19 cellular contexts compared by ENCODE assay signal in genomic region chr20:47678536-47678935, GRCh38.
DNase-seq lines count a peak whose midpoint lies in the region; ATAC-seq and TF ChIP-seq lines count a peak whose summit lies in the region.
"Had no signal": no experiment of that assay in that cellular context is flagged by ENCODE, and none has a peak within 500 bp of the region (broad histone marks: within the 10 kb centered on the region; RNA-seq: fewer than 3 reads in every experiment).

No MANE protein-coding gene starts in this region.

- H2BK5ac ChIP-seq in neuronal stem cell (ENCODE audit: low read length), result peak overlapping the region; percentile 19

- no peaks in the 10 kb centered on the region for H3K9me3 Mint-ChIP-seq in Caco-2 (ENCODE audit: unreplicated experiment)
- H3K9me3 Mint-ChIP-seq in dendritic cell treated with granulocyte-macrophage colony-stimulating factor and Interleukin-4, amounts not matched to agents 40 ng/mL and 50 ng/mL, for 4 days, result no peaks in the 10 kb centered on the region
- H3K9me3 Mint-ChIP-seq: CD4-positive, CD25-positive, alpha-beta regulatory T cell; CD8-positive, alpha-beta T cell; HFFc6 had no signal

- peaks cover 6% of the 10 kb centered on the region for H3K36me3 Mint-ChIP-seq in Caco-2 (ENCODE audit: insufficient read depth, unreplicated experiment)
- H3K36me3 Mint-ChIP-seq in dendritic cell treated with granulocyte-macrophage colony-stimulating factor and Interleukin-4, amounts not matched to agents 40 ng/mL and 50 ng/mL, for 4 days (ENCODE audit: low read depth), result peaks cover 100% of the 10 kb centered on the region
- H3K36me3 Mint-ChIP-seq: CD4-positive, CD25-positive, alpha-beta regulatory T cell; CD8-positive, alpha-beta T cell had no signal

- BruUV-seq in Caco-2 (replicated peaks; lab: Mats Ljungman, UMichigan), result no TSS peak

- H3K27me3 ChIP-seq in Caco-2 (replicated peaks; ENCODE audit: control insufficient read depth, insufficient read depth, low read length) (no peaks in the 10 kb centered on the region), neuronal stem cell (ENCODE audit: control insufficient read depth in 3 of 3, insufficient read depth in 3 of 3, low read depth in 1 of 3, low read length in 3 of 3) (no peaks in the 10 kb centered on the region)
- H3K27me3 ChIP-seq: BLaER1 had no signal

- POLR2A ChIA-PET in Caco-2 (lab: Charles Lee), result no interaction called here

- H2AFZ ChIP-seq in neuronal stem cell (ENCODE audit: low read length), result no peak overlapping the region

- H4K8ac ChIP-seq in neuronal stem cell (ENCODE audit: low read depth, low read length), result no peak overlapping the region

- peak overlapping the region; percentile 34 for H2AK5ac ChIP-seq in neuronal stem cell (ENCODE audit: low read depth, low read length)

- H3K9ac ChIP-seq in neuronal stem cell (ENCODE audit: low read depth, low read length, poor library complexity), result peak overlapping the region; percentile 53
- H3K9ac ChIP-seq: BLaER1 had no signal

- peak overlapping the region; percentile 15 for H3K18ac ChIP-seq in neuronal stem cell (ENCODE audit: low read length)

- H3K4me1 ChIP-seq in Caco-2 (peaks cover 27% of the 10 kb centered on the region), neuronal stem cell (ENCODE audit: control insufficient read depth in 2 of 2, insufficient read depth in 1 of 2, low read depth in 1 of 2, low read length in 2 of 2) (no peaks in the 10 kb centered on the region)
- H3K4me1 ChIP-seq: HAP-1 had no signal

- no peak overlapping the region for H3K4me2 ChIP-seq in neuronal stem cell (ENCODE audit: insufficient read depth, low read length, poor library complexity, severe bottlenecking)

- peak overlapping the region; percentile 31 for H3K27ac Mint-ChIP-seq in Caco-2 (ENCODE audit: unreplicated experiment)
- peak overlapping the region; percentile 62 for H3K27ac Mint-ChIP-seq in dendritic cell treated with granulocyte-macrophage colony-stimulating factor and Interleukin-4, amounts not matched to agents 40 ng/mL and 50 ng/mL, for 4 days
- H3K27ac Mint-ChIP-seq: B cell; CD8-positive, alpha-beta T cell; HFFc6 had no signal

- no CpG with 5 or more reads among the region's 17 CpGs for WGBS in neuronal stem cell (ENCODE audit: extremely low coverage in 2 of 2, insufficient read length in 2 of 2, insufficient replicate concordance in 1 of 2), 2 donors

- H3K27me3 Mint-ChIP-seq in Caco-2 (ENCODE audit: insufficient read depth, unreplicated experiment), result no peaks in the 10 kb centered on the region
- no peaks in the 10 kb centered on the region for H3K27me3 Mint-ChIP-seq in dendritic cell treated with granulocyte-macrophage colony-stimulating factor and Interleukin-4, amounts not matched to agents 40 ng/mL and 50 ng/mL, for 4 days

- no peak overlapping the region for H4K91ac ChIP-seq in neuronal stem cell (ENCODE audit: low read depth, low read length, poor library complexity)

- no peaks in the 10 kb centered on the region for H3K79me1 ChIP-seq in neuronal stem cell (ENCODE audit: low read depth, low read length)

- H3K27ac ChIP-seq in neuronal stem cell (replicated peaks; ENCODE audit: low read length), result no peak overlapping the region
- H3K27ac ChIP-seq: 22Rv1, BLaER1, C4-2B had no signal

- H3K36me3 ChIP-seq in Caco-2 (ENCODE audit: control insufficient read depth, insufficient read depth, low read length), result no peaks in the 10 kb centered on the region
- H3K36me3 ChIP-seq in neuronal stem cell (replicated peaks in 1 of 2; ENCODE audit: control insufficient read depth in 2 of 2, insufficient read depth in 2 of 2, low read length in 2 of 2), result peaks cover 5 to 21% of the 10 kb centered on the region in 2 donors
- H3K36me3 ChIP-seq: BLaER1, HAP-1 had no signal

- no peak overlapping the region for H3K4ac ChIP-seq in neuronal stem cell (ENCODE audit: low read length)

- TF ChIP-seq CTCF in Caco-2 (IDR thresholded peaks at IDR 0.05; ENCODE audit: insufficient read depth in 1 of 2, low read depth in 1 of 2, low read length in 1 of 2, severe bottlenecking in 1 of 2, unreplicated experiment in 1 of 2), result no peak

- peak overlapping the region; percentile 33 for H2BK12ac ChIP-seq in neuronal stem cell (ENCODE audit: low read length)

- H3K23ac ChIP-seq in neuronal stem cell (ENCODE audit: low read depth, low read length, poor library complexity), result no peak overlapping the region

- no peak overlapping the region for H3K14ac ChIP-seq in neuronal stem cell (ENCODE audit: low read length)

- H3K4me3 ChIP-seq in Caco-2 (ENCODE audit: low read depth, low read length) (no peak overlapping the region), neuronal stem cell (ENCODE audit: low read length in 2 of 2) (no peak overlapping the region)
- H3K4me3 ChIP-seq: BLaER1, HAP-1 had no signal

- H3K4me1 Mint-ChIP-seq in Caco-2 (ENCODE audit: low read depth, unreplicated experiment), result no peaks in the 10 kb centered on the region
- peaks cover 28% of the 10 kb centered on the region for H3K4me1 Mint-ChIP-seq in dendritic cell treated with granulocyte-macrophage colony-stimulating factor and Interleukin-4, amounts not matched to agents 40 ng/mL and 50 ng/mL, for 4 days (ENCODE audit: low read depth)

- intact Hi-C loops in Caco-2 (cut with micrococcal nuclease; ENCODE audit: unreplicated experiment), result loop anchor here (1.0 kb wide), 4 partner anchors 34 to 943 kb away; no protein-coding TSS in a partner anchor
- intact Hi-C loops in dendritic cell treated with granulocyte-macrophage colony-stimulating factor and Interleukin-4, amounts not matched to agents 40 ng/mL and 50 ng/mL, for 4 days (cut with micrococcal nuclease), result loop anchor here (5.0 kb wide), 1 partner anchor 944 kb away; no protein-coding TSS in a partner anchor

- H3K9me3 ChIP-seq in Caco-2, result no peaks in the 10 kb centered on the region
- no peaks in the 10 kb centered on the region for H3K9me3 ChIP-seq in neuronal stem cell (replicated peaks in 1 of 2; ENCODE audit: control insufficient read depth in 2 of 2, insufficient read depth in 1 of 2, low read depth in 1 of 2, low read length in 2 of 2)
- H3K9me3 ChIP-seq: BLaER1, HAP-1 had no signal

- peak; percentile 47 for DNase-seq in activated CD8-positive, alpha-beta memory T cell treated with anti-CD3 and anti-CD28 coated beads, Interleukin-2, amount 50 U/mL, for 48 hours
- DNase-seq in activated CD8-positive, alpha-beta memory T cell treated with anti-CD3 and anti-CD28 coated beads, Interleukin-2, amount 50 U/mL, for 4 hours, result no peak
- no peak for DNase-seq in Caco-2
- no peak for DNase-seq in neuronal stem cell (ENCODE audit: low spot score)
- no peak for DNase-seq in stimulated activated naive CD8-positive, alpha-beta T cell treated with anti-CD3 and anti-CD28 coated beads, Interleukin-15, Interleukin-2, amounts not matched to agents 100 U/mL and 50 U/mL, for 24 hours
- no peak for DNase-seq in Kasumi-1 (lab: John Stamatoyannopoulos, UW)
- DNase-seq: DMS 273 treated with DMSO at 0.1 percent for 48 hours, GDM1, GOT3, HFFc6 had no signal

- H2BK120ac ChIP-seq in neuronal stem cell (ENCODE audit: low read depth, low read length), result no peak overlapping the region

- H2BK15ac ChIP-seq in neuronal stem cell (ENCODE audit: low read length), result no peak overlapping the region

- no peak for ATAC-seq in stimulated activated naive CD8-positive, alpha-beta T cell treated with anti-CD3 and anti-CD28 coated beads, Interleukin-15, Interleukin-2, amounts not matched to agents 100 U/mL and 50 U/mL, for 24 hours
- ATAC-seq in GM21737 (IDR thresholded peaks at IDR 0.05; ENCODE audit: unreplicated experiment), result no peak

- no peak overlapping the region for H3K4me3 Mint-ChIP-seq in Caco-2 (ENCODE audit: unreplicated experiment)
- no peak overlapping the region for H3K4me3 Mint-ChIP-seq in dendritic cell treated with granulocyte-macrophage colony-stimulating factor and Interleukin-4, amounts not matched to agents 40 ng/mL and 50 ng/mL, for 4 days
- H3K4me3 Mint-ChIP-seq: B cell; CD8-positive, alpha-beta T cell; HFFc6 had no signal

- CTCF ChIA-PET in Caco-2 (lab: Charles Lee), result interaction anchor here (1.1 to 4.3 kb wide), 6 partner anchors 15 to 942 kb away, joined by 3 to 33 read pairs (median 13); no protein-coding TSS in a partner anchor
